1 cellular context compared by ENCODE assay signal in genomic region chr14:91453744-91454143, GRCh38.
TF ChIP-seq lines count a peak whose summit lies in the region.

No MANE protein-coding gene starts in this region.

TF ChIP-seq in GM12878, 131 proteins besides CTCF, POLR2A, EP300 and RAD21:
- TF ChIP-seq CHD1 (IDR thresholded peaks at IDR 0.05; ENCODE audit: low read depth, low read length) = no peak
- TF ChIP-seq NR2C1 (IDR thresholded peaks at IDR 0.05) = no peak
- no peak for TF ChIP-seq NFXL1 (IDR thresholded peaks at IDR 0.05; ENCODE audit: borderline replicate concordance)
- TF ChIP-seq YBX1 (IDR thresholded peaks at IDR 0.05) = no peak
- TF ChIP-seq YY1 (IDR thresholded peaks at IDR 0.05; ENCODE audit: low read depth, low read length) = no peak
- TF ChIP-seq, protein P1, sequence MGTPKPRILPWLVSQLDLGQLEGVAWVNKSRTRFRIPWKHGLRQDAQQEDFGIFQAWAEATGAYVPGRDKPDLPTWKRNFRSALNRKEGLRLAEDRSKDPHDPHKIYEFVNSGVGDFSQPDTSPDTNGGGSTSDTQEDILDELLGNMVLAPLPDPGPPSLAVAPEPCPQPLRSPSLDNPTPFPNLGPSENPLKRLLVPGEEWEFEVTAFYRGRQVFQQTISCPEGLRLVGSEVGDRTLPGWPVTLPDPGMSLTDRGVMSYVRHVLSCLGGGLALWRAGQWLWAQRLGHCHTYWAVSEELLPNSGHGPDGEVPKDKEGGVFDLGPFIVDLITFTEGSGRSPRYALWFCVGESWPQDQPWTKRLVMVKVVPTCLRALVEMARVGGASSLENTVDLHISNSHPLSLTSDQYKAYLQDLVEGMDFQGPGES (IDR thresholded peaks at IDR 0.05) = no peak
- no peak for TF ChIP-seq IRF5 (IDR thresholded peaks at IDR 0.05; ENCODE audit: borderline replicate concordance)
- TF ChIP-seq RELA (IDR thresholded peaks at IDR 0.05; ENCODE audit: borderline replicate concordance, partially characterized antibody) = no peak
- no peak for TF ChIP-seq NRF1 (conservative IDR thresholded peaks at IDR 0.05; ENCODE audit: low read depth, low read length)
- TF ChIP-seq HDAC6 (IDR thresholded peaks at IDR 0.05; ENCODE audit: unreplicated experiment) = no peak
- TF ChIP-seq EGR1 (IDR thresholded peaks at IDR 0.05; ENCODE audit: borderline replicate concordance in 1 of 2, low read depth in 2 of 2, low read length in 2 of 2) = no peak
- TF ChIP-seq ZBTB40 (IDR thresholded peaks at IDR 0.05; ENCODE audit: borderline replicate concordance) = no peak
- TF ChIP-seq POLR2AphosphoS5 (IDR thresholded peaks at IDR 0.05; ENCODE audit: low read length) = no peak
- TF ChIP-seq RAD51 (IDR thresholded peaks at IDR 0.05) = no peak
